20 cellular contexts compared by ENCODE assay signal in genomic region chr18:59916746-59917145, GRCh38. TPM values are rescaled to one million over a fixed set of nuclear protein-coding genes. Genes with fewer than 3 reads are reported as not detected.
"Had no signal": no experiment of that assay in that cellular context is flagged by ENCODE, and none has a peak within 500 bp of the region (broad histone marks: within the 10 kb centered on the region; RNA-seq: fewer than 3 reads in every experiment).

No MANE protein-coding gene starts in this region.

- DNase-seq: activated CD8-positive, alpha-beta T cell treated with anti-CD3 and anti-CD28 coated beads for 36 hours; activated effector memory CD4-positive, alpha-beta T cell treated with anti-CD3 and anti-CD28 coated beads, Interleukin-2, amount 50 U/mL, for 16 hours; activated naive CD4-positive, alpha-beta T cell treated with anti-CD3 and anti-CD28 coated beads, Interleukin-2, amount 50 U/mL, for 16 hours; activated T-cell treated with anti-CD3 and anti-CD28 coated beads, Interleukin-2, amount 50 U/mL, for 72 hours; colonic mucosa; kidney; natural killer cell; nucleus accumbens; sigmoid colon; stimulated activated CD4-positive, alpha-beta T cell treated with anti-CD3 and anti-CD28 coated beads, Interleukin-4, amount 100 ng/mL, for 4 hours; T1000; upper lobe of right lung had no signal

- H3K27me3 Mint-ChIP-seq: activated CD4-positive, alpha-beta T cell treated with anti-CD3 and anti-CD28 coated beads, Interleukin-2, amount 10 ng/mL, durations not matched to agents 24 days and 14 days; central memory CD8-positive, alpha-beta T cell; stimulated activated memory B cell treated with anti-CD40 and anti-IgM and Interleukin-4, amounts not matched to agents 10 μg/mL and 1 μg/mL and 100 μg/mL, for 72 hours had no signal

- H3K27ac Mint-ChIP-seq: activated T-cell treated with anti-CD3 and anti-CD28 coated beads, Interleukin-2, amount 50 U/mL, for 72 hours; natural killer cell had no signal

- H3K4me3 Mint-ChIP-seq: activated CD8-positive, alpha-beta T cell treated with anti-CD3 and anti-CD28 coated beads for 36 hours; central memory CD8-positive, alpha-beta T cell; natural killer cell had no signal

- H3K27me3 ChIP-seq: ascending aorta, colonic mucosa, sigmoid colon, upper lobe of right lung had no signal

- H3K4me3 ChIP-seq: ascending aorta, colonic mucosa, lung, sigmoid colon, thoracic aorta, upper lobe of right lung had no signal

- FAIRE-seq: frontal cortex, kidney had no signal

- H3K9me3 ChIP-seq: ascending aorta, colonic mucosa, sigmoid colon, thoracic aorta, upper lobe of right lung had no signal

- ATAC-seq: activated CD8-positive, alpha-beta T cell treated with anti-CD3 and anti-CD28 coated beads for 36 hours; activated T-cell treated with anti-CD3 and anti-CD28 coated beads, Interleukin-2, amount 50 U/mL, for 72 hours; left lobe of liver; stimulated activated memory B cell treated with anti-CD40 and anti-IgM and Interleukin-4, amounts not matched to agents 10 μg/mL and 1 μg/mL and 100 μg/mL, for 72 hours had no signal

- H3K27ac ChIP-seq: ascending aorta, colonic mucosa, sigmoid colon, thoracic aorta, upper lobe of right lung had no signal

- H3K36me3 ChIP-seq: ascending aorta, colonic mucosa, sigmoid colon, thoracic aorta, upper lobe of right lung had no signal

- H3K9me3 Mint-ChIP-seq: activated CD4-positive, alpha-beta T cell treated with anti-CD3 and anti-CD28 coated beads, Interleukin-2, amount 10 ng/mL, durations not matched to agents 24 days and 14 days; activated CD8-positive, alpha-beta T cell treated with anti-CD3 and anti-CD28 coated beads for 36 hours; activated T-cell treated with anti-CD3 and anti-CD28 coated beads, Interleukin-2, amount 50 U/mL, for 72 hours; central memory CD8-positive, alpha-beta T cell; natural killer cell; stimulated activated memory B cell treated with anti-CD40 and anti-IgM and Interleukin-4, amounts not matched to agents 10 μg/mL and 1 μg/mL and 100 μg/mL, for 72 hours had no signal

- H3K4me1 ChIP-seq: ascending aorta, colonic mucosa had no signal

- H3K36me3 Mint-ChIP-seq: natural killer cell; stimulated activated memory B cell treated with anti-CD40 and anti-IgM and Interleukin-4, amounts not matched to agents 10 μg/mL and 1 μg/mL and 100 μg/mL, for 72 hours had no signal

RNA-seq across cellular contexts. Expression of gene PMAIP1, which starts 16.9 kb away (rescaled TPM):
- total RNA-seq: ascending aorta, thoracic aorta had no signal
